In the genomic region with DNA sequence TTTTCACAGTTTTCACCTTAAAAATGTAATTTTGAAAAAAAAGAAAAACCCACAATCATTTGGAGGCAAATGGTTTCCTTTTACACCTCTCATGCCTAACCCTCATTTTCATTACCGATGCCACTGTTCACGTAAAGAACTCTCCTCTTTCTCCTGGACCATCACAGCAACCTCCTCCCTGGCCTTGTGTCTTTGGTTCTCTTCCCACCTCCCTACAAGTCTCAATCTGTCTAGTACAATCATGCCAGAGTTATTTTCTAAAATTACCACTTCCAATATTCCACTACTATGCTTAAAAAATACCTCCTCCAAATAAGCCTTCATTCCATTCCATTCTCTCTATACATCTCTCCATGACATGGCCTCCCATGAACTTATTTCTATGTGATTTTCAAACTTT, we compare ENCODE assay signal across 6 cellular contexts.
"Had no signal": no experiment of that assay in that cellular context is flagged by ENCODE, and none has a peak within 500 bp of the region (broad histone marks: within the 10 kb centered on the region; RNA-seq: fewer than 3 reads in every experiment).

No MANE protein-coding gene starts in this region.

- DNase-seq: H9, HCEC 1CT, IMR-90, KG1 had no signal

- ATAC-seq: GM23338, K562 had no signal
